Comparison of ENCODE assay signal across 10 cellular contexts in genomic region chr4:144647095-144647959, GRCh38. TPM values are rescaled to one million over a fixed set of nuclear protein-coding genes. Genes with fewer than 3 reads are reported as not detected.
DNase-seq lines count a peak whose midpoint lies in the region; ATAC-seq, FAIRE-seq and TF ChIP-seq lines count a peak whose summit lies in the region.
"Had no signal": no experiment of that assay in that cellular context is flagged by ENCODE, and none has a peak within 500 bp of the region (broad histone marks: within the 10 kb centered on the region; RNA-seq: fewer than 3 reads in every experiment).

No MANE protein-coding gene starts in this region.

- H4K20me1 ChIP-seq in keratinocyte (ENCODE audit: control insufficient read depth, extremely low read depth, insufficient read depth, low read length): no peaks in the 10 kb centered on the region

- H3K4me3 ChIP-seq in CD8-positive, alpha-beta T cell (ENCODE audit: low read depth, low read length): no peak overlapping the region
- H3K4me3 ChIP-seq in HEK293 (ENCODE audit: low read depth, low read length): peak overlapping the region; percentile 59
- peak overlapping the region; percentile 31 to 75 (median 66) for H3K4me3 ChIP-seq in keratinocyte (ENCODE audit: control insufficient read depth in 2 of 3, extremely low read depth in 1 of 3, insufficient read depth in 2 of 3, low read depth in 1 of 3, low read length in 3 of 3)
- H3K4me3 ChIP-seq in transverse colon: peak overlapping the region in 3 of 4 donors; percentile 38 to 50 (median 43)
- no peak overlapping the region for H3K4me3 ChIP-seq in BE2C (ENCODE audit: low read depth, low read length)

- TF ChIP-seq POLR2A in transverse colon (IDR thresholded peaks at IDR 0.05): no peak

- H3K4me1 Mint-ChIP-seq in CD8-positive, alpha-beta T cell (ENCODE audit: low read depth): peaks cover 26% of the 10 kb centered on the region
- H3K4me1 Mint-ChIP-seq in activated naive CD8-positive, alpha-beta T cell (ENCODE audit: low read depth): peaks cover 23% of the 10 kb centered on the region

- ATAC-seq in CD8-positive, alpha-beta T cell: no peak
- no peak for ATAC-seq in HG03342 (IDR thresholded peaks at IDR 0.05; ENCODE audit: unreplicated experiment)

- peaks cover 48% of the 10 kb centered on the region for H3K27me3 Mint-ChIP-seq in CD8-positive, alpha-beta T cell (ENCODE audit: low read depth)
- peaks cover 44% of the 10 kb centered on the region for H3K27me3 Mint-ChIP-seq in activated naive CD8-positive, alpha-beta T cell

- DNase-seq in CD8-positive, alpha-beta T cell: no peak
- no peak for DNase-seq in keratinocyte (ENCODE audit: low read depth, low spot score)
- no peak for DNase-seq in transverse colon
- no peak for DNase-seq in BE2C
- DNase-seq in mesenteric fat pad (ENCODE audit: low spot score): no peak

- no peak overlapping the region for H3K27ac Mint-ChIP-seq in CD8-positive, alpha-beta T cell
- H3K27ac Mint-ChIP-seq in activated naive CD8-positive, alpha-beta T cell: no peak overlapping the region

- WGBS in transverse colon (ENCODE audit: low coverage in 1 of 2), 2 donors: 5 to 10% methylated on average over 9 to 26 of the region's 26 CpGs

- H3K9me3 Mint-ChIP-seq in CD8-positive, alpha-beta T cell: no peaks in the 10 kb centered on the region
- H3K9me3 Mint-ChIP-seq in activated naive CD8-positive, alpha-beta T cell (ENCODE audit: low read depth): no peaks in the 10 kb centered on the region

- no peaks in the 10 kb centered on the region for H3K36me3 ChIP-seq in CD8-positive, alpha-beta T cell (ENCODE audit: insufficient read depth, low read length)
- H3K36me3 ChIP-seq in HEK293 (ENCODE audit: control insufficient read depth in 2 of 2, insufficient read depth in 1 of 2, low read length in 2 of 2) (no peaks in the 10 kb centered on the region), keratinocyte (ENCODE audit: control insufficient read depth in 2 of 2, extremely low read depth in 1 of 2, insufficient read depth in 2 of 2, low read length in 2 of 2) (no peaks in the 10 kb centered on the region), transverse colon (no peaks in the 10 kb centered on the region), BE2C (no peaks in the 10 kb centered on the region)

- TF ChIP-seq EP300 in transverse colon (IDR thresholded peaks at IDR 0.05; ENCODE audit: low read depth): no peak

- intact Hi-C loops in CD8-positive, alpha-beta T cell (cut with DNase I, micrococcal nuclease): loop anchor here in 1 of 2 experiments (2.0 kb wide), 1 partner anchor 33 kb away; no protein-coding TSS in a partner anchor
- intact Hi-C loops in transverse colon (cut with DNase I; ENCODE audit: low total_unique reads): no loop called here

- H3K4me3 Mint-ChIP-seq in CD8-positive, alpha-beta T cell: peak overlapping the region; percentile 82
- H3K4me3 Mint-ChIP-seq in activated naive CD8-positive, alpha-beta T cell: peak overlapping the region; percentile 88

- no peaks in the 10 kb centered on the region for H3K9me1 ChIP-seq in keratinocyte (ENCODE audit: control insufficient read depth, extremely low read depth, insufficient read depth, low read length)

- no peak overlapping the region for H3K9ac ChIP-seq in keratinocyte (ENCODE audit: control insufficient read depth, extremely low read depth, insufficient read depth, low read length)

- dilution Hi-C loops in keratinocyte (cut with MboI; ENCODE audit: extremely low pct_ligation_motif_present, low sequenced_read_pairs): no loop called here

- in situ Hi-C loops in transverse colon (cut with MboI; ENCODE audit: low pct_ligation_motif_present in 1 of 4, low pct_unique_long_range_greater_than_20kb in 1 of 4, low sequenced_read_pairs in 3 of 4): no loop called here

- CTCF ChIA-PET in CD8-positive, alpha-beta T cell (lab: Charles Lee): interaction anchor here (1.1 kb wide), 1 partner anchor 11 kb away, joined by 3 read pairs; no protein-coding TSS in a partner anchor
- CTCF ChIA-PET in HEK293 (lab: Yijun Ruan, JAX): no interaction called here

- peak; percentile 34 for FAIRE-seq in keratinocyte (lab: Jason Lieb, UNC)

- peaks cover 9% of the 10 kb centered on the region for H3K4me1 ChIP-seq in CD8-positive, alpha-beta T cell (ENCODE audit: insufficient read depth, low read length)
- no peaks in the 10 kb centered on the region; the same call in 1 of the 2 replicates for H3K4me1 ChIP-seq in HEK293 (ENCODE audit: control insufficient read depth, insufficient read depth, low read length)
- peaks cover 12% of the 10 kb centered on the region for H3K4me1 ChIP-seq in keratinocyte (ENCODE audit: control insufficient read depth, extremely low read depth, insufficient read depth, low read length)
- H3K4me1 ChIP-seq in transverse colon: peaks cover 0 to 18% (median 13%) of the 10 kb centered on the region in 4 donors
- H3K4me1 ChIP-seq in BE2C: no peaks in the 10 kb centered on the region

- H3K9me3 ChIP-seq in CD8-positive, alpha-beta T cell (ENCODE audit: low read length): no peaks in the 10 kb centered on the region
- no peaks in the 10 kb centered on the region for H3K9me3 ChIP-seq in HEK293 (ENCODE audit: control insufficient read depth, insufficient read depth, low read depth, low read length)
- no peaks in the 10 kb centered on the region for H3K9me3 ChIP-seq in keratinocyte (ENCODE audit: control insufficient read depth, low read depth, low read length)
- no peaks in the 10 kb centered on the region for H3K9me3 ChIP-seq in transverse colon
- no peaks in the 10 kb centered on the region for H3K9me3 ChIP-seq in BE2C

- TF ChIP-seq CTCF in CD8-positive, alpha-beta T cell (IDR thresholded peaks at IDR 0.05): no peak
- TF ChIP-seq CTCF in HEK293 (tag by site-specific recombination; IDR thresholded peaks at IDR 0.05) (no peak), keratinocyte (optimal IDR thresholded peaks at IDR 0.05 in 1 of 3, IDR thresholded peaks at IDR 0.05 in 1 of 3, conservative IDR thresholded peaks at IDR 0.05 in 1 of 3; ENCODE audit: extremely low read depth in 1 of 3, insufficient read depth in 2 of 3, low read length in 3 of 3) (no peak), transverse colon (IDR thresholded peaks at IDR 0.05) (no peak), BE2C (IDR thresholded peaks at IDR 0.05; ENCODE audit: low read depth, low read length) (no peak)

- no peaks in the 10 kb centered on the region for H3K79me2 ChIP-seq in keratinocyte (ENCODE audit: control insufficient read depth, insufficient read depth, low read length)

- no peaks in the 10 kb centered on the region for H3K36me3 Mint-ChIP-seq in CD8-positive, alpha-beta T cell
- no peaks in the 10 kb centered on the region for H3K36me3 Mint-ChIP-seq in activated naive CD8-positive, alpha-beta T cell

- H3K27ac ChIP-seq in CD8-positive, alpha-beta T cell (ENCODE audit: low read depth, low read length): no peak overlapping the region
- H3K27ac ChIP-seq in HEK293 (ENCODE audit: extremely low read depth, low read depth, low read length): no peak overlapping the region; the same call in 1 of the 2 replicates
- H3K27ac ChIP-seq in keratinocyte (ENCODE audit: control insufficient read depth, insufficient read depth, low read length): no peak overlapping the region
- H3K27ac ChIP-seq in transverse colon: peak overlapping the region in 2 of 4 donors; percentile 26 to 48
- H3K27ac ChIP-seq: HL-60 had no signal

- POLR2A ChIA-PET in CD8-positive, alpha-beta T cell (lab: Charles Lee): interaction anchor here (0.6 kb wide), 1 partner anchor 10 kb away, joined by 3 read pairs; no protein-coding TSS in a partner anchor
- POLR2A ChIA-PET in HEK293 (lab: Yijun Ruan, JAX): no interaction called here

- peak overlapping the region; percentile 91 for H2AFZ ChIP-seq in keratinocyte (ENCODE audit: control insufficient read depth, low read length)

- H3K4me2 ChIP-seq in keratinocyte (ENCODE audit: control insufficient read depth, extremely low read depth, insufficient read depth, low read depth, low read length): peak overlapping the region; percentile 75

- H3K27me3 ChIP-seq in CD8-positive, alpha-beta T cell (ENCODE audit: insufficient read depth, low read length): peaks cover 7% of the 10 kb centered on the region
- H3K27me3 ChIP-seq in keratinocyte (ENCODE audit: control insufficient read depth, extremely low read depth, insufficient read depth, low read length): peaks cover 34% of the 10 kb centered on the region
- peaks cover 77% of the 10 kb centered on the region for H3K27me3 ChIP-seq in transverse colon
- peaks cover 41% of the 10 kb centered on the region for H3K27me3 ChIP-seq in BE2C

TF ChIP-seq in HEK293, 187 proteins besides CTCF, POLR2A, EP300 and RAD21:
- TF ChIP-seq ZNF670 (tag by site-specific recombination; IDR thresholded peaks at IDR 0.05; ENCODE audit: low read depth) (no peak), ZNF335 (tag by site-specific recombination; conservative IDR thresholded peaks at IDR 0.05) (peak; percentile 43), ZNF768 (tag by site-specific recombination; IDR thresholded peaks at IDR 0.05) (0 out of 2 replicates have a peak, but pooled peaks have one; percentile 17), ZNF121 (tag by site-specific recombination; IDR thresholded peaks at IDR 0.05) (no peak), ZBTB48 (tag by site-specific recombination; IDR thresholded peaks at IDR 0.05) (peak; percentile 94), ZBTB44 (tag by site-specific recombination; IDR thresholded peaks at IDR 0.05) (peak; percentile 5; the same call in 1 of the 2 replicates)

RNA-seq across cellular contexts. Expression of gene HHIP, which starts 1.4 kb away (rescaled TPM):
- total RNA-seq in CD8-positive, alpha-beta T cell: not detected
- polyA plus RNA-seq in keratinocyte: 0.08 to 0.44 TPM (median 0.20 TPM) in 3 replicates
- 0.85 TPM for polyA plus RNA-seq in keratinocyte (2011; ENCODE audit: low read depth)
- polyA plus RNA-seq in keratinocyte (2011; cell fraction: cytosol; rRNA removed): 0.04 and 0.06 TPM in 2 replicates
- 0.03 and 0.19 TPM in 2 replicates for polyA plus RNA-seq in keratinocyte (2011; cell fraction: nucleus; rRNA removed)
- polyA plus RNA-seq in keratinocyte (2012; ENCODE audit: low replicate concordance): 0.07 and 0.71 TPM in 2 replicates
- polyA minus RNA-seq in keratinocyte: 0.10 to 0.13 TPM in 2 of 3 replicates, not detected in the other
- not detected for polyA minus RNA-seq in keratinocyte (2011; cell fraction: cytosol; rRNA and poly(A)+ RNA removed)
- not detected in 2 replicates for polyA minus RNA-seq in keratinocyte (2011; cell fraction: nucleus; rRNA and poly(A)+ RNA removed)
- total RNA-seq in transverse colon: 1 to 10 TPM in 3 of 4 donors, under 1 TPM in 1; 0.20 to 5.9 (median 3.3) TPM
- 0.45 TPM for polyA plus RNA-seq in BE2C (2012; ENCODE audit: insufficient read depth, insufficient read length, low read depth)
- 0.06 TPM for total RNA-seq in mesenteric fat pad
- polyA plus RNA-seq: esophagus had no signal

Comparison
In these comparisons a context has a peak if more than half of its experiments do, and no peak if none do; other contexts are left out.
1. H3K4me3 ChIP-seq: peak in HEK293 (single experiment), keratinocyte (3 of 3) and transverse colon (3 of 4); none in CD8-positive, alpha-beta T cell (single experiment) and BE2C (single experiment).